Comparison of ENCODE assay signal across 1 cellular context in the genomic region with DNA sequence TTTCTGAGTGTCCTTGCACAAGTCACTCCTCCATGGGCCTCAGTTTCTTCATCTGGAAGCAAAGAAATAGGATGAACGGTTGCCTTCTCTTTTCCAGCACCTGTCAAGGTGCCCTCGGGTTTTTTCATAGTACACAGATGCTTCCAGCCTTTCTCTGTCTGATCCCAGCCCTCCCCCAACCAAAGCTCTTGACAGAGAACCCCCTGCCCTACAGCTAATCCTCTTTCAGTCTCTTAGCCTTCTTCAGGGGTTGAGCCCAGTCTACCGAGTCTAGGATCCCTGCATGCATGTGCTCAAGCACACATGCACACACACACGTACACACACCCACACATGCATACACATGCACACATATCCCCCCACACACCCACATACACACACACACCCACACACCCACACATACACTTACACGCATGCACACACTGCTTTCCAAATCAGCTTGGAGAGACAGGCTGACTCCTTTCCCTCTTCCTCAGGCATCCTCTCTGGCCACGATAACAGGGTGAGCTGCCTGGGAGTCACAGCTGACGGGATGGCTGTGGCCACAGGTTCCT.
A peak's percentile ranks its signal among the peaks of the same experiment; 100 is the strongest.
TF ChIP-seq lines count a peak whose summit lies in the region.

No MANE protein-coding gene starts in this region.

TF ChIP-seq in HCT116, 20 proteins besides CTCF, POLR2A, EP300 and RAD21:
- TF ChIP-seq POLR2AphosphoS5 (IDR thresholded peaks at IDR 0.05; ENCODE audit: low read depth, low read length) (0 out of 2 replicates have a peak, but pooled peaks have one; percentile 1), ELF1 (IDR thresholded peaks at IDR 0.05; ENCODE audit: borderline replicate concordance, low read depth) (no peak)
